34 cellular contexts compared by ENCODE assay signal in the genomic region with DNA sequence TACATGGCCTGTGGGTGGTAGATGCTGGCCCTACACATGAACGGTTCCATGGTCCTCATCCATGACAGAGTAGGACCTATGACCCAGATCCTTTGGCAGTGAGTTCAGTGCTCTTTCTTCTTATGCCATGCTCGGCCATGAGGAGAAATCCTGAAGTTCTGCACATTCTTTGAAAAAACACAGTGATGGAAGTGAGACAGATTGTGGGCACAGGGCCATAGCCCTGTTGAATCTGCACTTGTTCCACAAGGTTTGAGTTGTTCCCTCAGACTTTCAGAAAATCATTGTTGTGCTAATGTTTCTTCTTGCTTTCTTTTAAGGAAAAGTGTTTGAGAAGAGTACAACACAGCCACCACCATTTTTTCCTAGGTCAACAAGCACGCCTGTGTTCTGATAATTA.
"Had no signal": no experiment of that assay in that cellular context is flagged by ENCODE, and none has a peak within 500 bp of the region (broad histone marks: within the 10 kb centered on the region; RNA-seq: fewer than 3 reads in every experiment).

No MANE protein-coding gene starts in this region.

- H3K4me3 ChIP-seq: MG63, PC-9, SJCRH30, SK-N-MC had no signal

- H3K4me1 ChIP-seq: SJCRH30 had no signal

- H3K36me3 ChIP-seq: MG63, SJCRH30 had no signal

- H3K9me3 ChIP-seq: MG63, SJCRH30 had no signal

- ATAC-seq: Panc1, Right ventricle myocardium inferior, SK-N-SH treated with all-trans-retinoic acid at 6 μM for 48 hours had no signal

- H3K27me3 ChIP-seq: MG63, SJCRH30 had no signal

- H3K27ac ChIP-seq: KMS-11, PC-9, RWPE1, SJCRH30, SK-N-MC had no signal

- DNase-seq: Karpas-422, KBM-7, MG63, NCI-H1048, NCI-H1092 treated with DMSO at 0.1 percent for 48 hours, NCI-H1105 treated with DMSO at 0.1 percent for 48 hours, NCI-H1417, NCI-H1436, NCI-H146, NCI-H1694, NCI-H187, NCI-H1930, NCI-H2029 treated with DMSO at 0.1 percent for 48 hours, NCI-H2081 treated with DMSO at 0.1 percent for 48 hours, NCI-H2107, NCI-H2171, NCI-H226, NCI-H446 treated with DMSO at 0.1 percent for 48 hours, NCI-H510A, NCI-H524, NCI-H526, NCI-H69, NCI-H748 treated with DMSO at 0.1 percent for 48 hours, NCI-H82, PC-9, SHP77, SIG-M5, SJCRH30 had no signal
